26 cellular contexts compared by ENCODE assay signal in genomic region chr12:100489326-100489725, GRCh38. TPM values are rescaled to one million over a fixed set of nuclear protein-coding genes. Genes with fewer than 3 reads are reported as not detected.
"Had no signal": no experiment of that assay in that cellular context is flagged by ENCODE, and none has a peak within 500 bp of the region (broad histone marks: within the 10 kb centered on the region; RNA-seq: fewer than 3 reads in every experiment).

No MANE protein-coding gene starts in this region.

- ATAC-seq: activated CD4-positive, alpha-beta T cell treated with anti-CD3 and anti-CD28 coated beads for 36 hours; activated T-cell treated with anti-CD3 and anti-CD28 coated beads, Interleukin-2, amount 50 U/mL, for 72 hours; K562; T-cell had no signal

- H3K27me3 Mint-ChIP-seq: activated naive CD4-positive, alpha-beta T cell treated with anti-CD3 and anti-CD28 coated beads, Interleukin-2, amount 10 ng/mL, durations not matched to agents 7 days and 5 days had no signal

- H3K9me3 Mint-ChIP-seq: activated CD4-positive, alpha-beta memory T cell treated with anti-CD3 and anti-CD28 coated beads, Interleukin-2, amount 10 ng/mL, durations not matched to agents 7 days and 5 days; activated naive CD4-positive, alpha-beta T cell treated with anti-CD3 and anti-CD28 coated beads, Interleukin-2, amount 10 ng/mL, durations not matched to agents 7 days and 5 days; activated naive CD8-positive, alpha-beta T cell treated with anti-CD3 and anti-CD28 coated beads for 36 hours; activated T-cell treated with anti-CD3 and anti-CD28 coated beads, Interleukin-2, amount 50 U/mL, for 72 hours; activated T-helper 2 cell treated with anti-CD3 and anti-CD28 coated beads, Interferon-gamma antibody, Interleukin-2, Interleukin-4, amounts not matched to agents 10 μg/mL and 5 μg/mL and 100 μg/mL, durations not matched to agents 14 hours and 24 hours and 36 hours; T-cell had no signal

- H3K9me3 ChIP-seq: breast epithelium, Peyer's patch, SJSA1 had no signal

- H3K27ac Mint-ChIP-seq: activated CD4-positive, alpha-beta memory T cell treated with anti-CD3 and anti-CD28 coated beads, Interleukin-2, amount 10 ng/mL, durations not matched to agents 7 days and 5 days; activated CD4-positive, alpha-beta T cell treated with anti-CD3 and anti-CD28 coated beads for 36 hours; activated naive CD4-positive, alpha-beta T cell treated with anti-CD3 and anti-CD28 coated beads, Interleukin-2, amount 10 ng/mL, durations not matched to agents 7 days and 5 days; activated naive CD8-positive, alpha-beta T cell treated with anti-CD3 and anti-CD28 coated beads for 36 hours; activated T-cell treated with anti-CD3 and anti-CD28 coated beads, Interleukin-2, amount 50 U/mL, for 72 hours; activated T-helper 2 cell treated with anti-CD3 and anti-CD28 coated beads, Interferon-gamma antibody, Interleukin-2, Interleukin-4, amounts not matched to agents 10 μg/mL and 5 μg/mL and 100 μg/mL, durations not matched to agents 14 hours and 24 hours and 36 hours; T-cell had no signal

- H3K4me3 ChIP-seq: breast epithelium, K562, Peyer's patch, SJSA1 had no signal

- H3K4me3 Mint-ChIP-seq: activated CD4-positive, alpha-beta memory T cell treated with anti-CD3 and anti-CD28 coated beads, Interleukin-2, amount 10 ng/mL, durations not matched to agents 7 days and 5 days; activated CD4-positive, alpha-beta T cell treated with anti-CD3 and anti-CD28 coated beads for 36 hours; activated naive CD4-positive, alpha-beta T cell treated with anti-CD3 and anti-CD28 coated beads, Interleukin-2, amount 10 ng/mL, durations not matched to agents 7 days and 5 days; activated naive CD8-positive, alpha-beta T cell treated with anti-CD3 and anti-CD28 coated beads for 36 hours; activated T-cell treated with anti-CD3 and anti-CD28 coated beads, Interleukin-2, amount 50 U/mL, for 72 hours; T-cell had no signal

- DNase-seq: activated CD4-positive, alpha-beta memory T cell treated with anti-CD3 and anti-CD28 coated beads, Interleukin-2, amount 10 ng/mL, durations not matched to agents 7 days and 5 days; activated CD4-positive, alpha-beta T cell treated with anti-CD3 and anti-CD28 coated beads for 36 hours; activated CD4-positive, alpha-beta T cell treated with anti-CD3 and anti-CD28 coated beads, Interleukin-2, amount 50 U/mL, for 1 hour; activated CD8-positive, alpha-beta memory T cell treated with anti-CD3 and anti-CD28 coated beads, Interleukin-2, amount 50 U/mL, for 4 hours; activated gamma-delta T cell treated with Interleukin-2 at 50 U/mL for 16 hours; activated naive CD4-positive, alpha-beta T cell treated with anti-CD3 and anti-CD28 coated beads, Interleukin-2, amount 10 ng/mL, durations not matched to agents 7 days and 5 days; activated naive CD8-positive, alpha-beta T cell treated with anti-CD3 and anti-CD28 coated beads for 36 hours; activated T-cell treated with anti-CD3 and anti-CD28 coated beads, Interleukin-2, amount 50 U/mL, for 72 hours; aorta; Karpas-422; MM.1S; NCI-H1105 treated with DMSO at 0.1 percent for 48 hours; NCI-H1436 treated with DMSO at 0.1 percent for 48 hours; NCI-H187; NCI-H2081; Peyer's patch; Right ventricle myocardium superior; T-cell had no signal

- H3K27me3 ChIP-seq: breast epithelium, Peyer's patch, SJSA1 had no signal

- FAIRE-seq: K562 had no signal

- H3K36me3 Mint-ChIP-seq: activated naive CD4-positive, alpha-beta T cell treated with anti-CD3 and anti-CD28 coated beads, Interleukin-2, amount 10 ng/mL, durations not matched to agents 7 days and 5 days; activated naive CD8-positive, alpha-beta T cell treated with anti-CD3 and anti-CD28 coated beads for 36 hours; T-cell had no signal

- H3K27ac ChIP-seq: breast epithelium, RWPE1, SJSA1, VCaP had no signal

- H3K4me1 Mint-ChIP-seq: activated CD4-positive, alpha-beta memory T cell treated with anti-CD3 and anti-CD28 coated beads, Interleukin-2, amount 10 ng/mL, durations not matched to agents 7 days and 5 days; activated CD4-positive, alpha-beta T cell treated with anti-CD3 and anti-CD28 coated beads for 36 hours; activated naive CD4-positive, alpha-beta T cell treated with anti-CD3 and anti-CD28 coated beads, Interleukin-2, amount 10 ng/mL, durations not matched to agents 7 days and 5 days; activated naive CD8-positive, alpha-beta T cell treated with anti-CD3 and anti-CD28 coated beads for 36 hours; T-cell had no signal

- H3K4me1 ChIP-seq: breast epithelium had no signal

- H3K36me3 ChIP-seq: breast epithelium, SJSA1 had no signal

RNA-seq across cellular contexts. Expression of gene NR1H4, which starts 15.7 kb away (rescaled TPM):
- total RNA-seq: activated CD4-positive, alpha-beta memory T cell treated with anti-CD3 and anti-CD28 coated beads, Interleukin-2, amount 10 ng/mL, durations not matched to agents 7 days and 5 days; activated CD4-positive, alpha-beta T cell treated with anti-CD3 and anti-CD28 coated beads for 36 hours; activated CD8-positive, alpha-beta memory T cell treated with anti-CD3 and anti-CD28 coated beads for 36 hours; activated naive CD8-positive, alpha-beta T cell treated with anti-CD3 and anti-CD28 coated beads for 36 hours; activated T-cell treated with anti-CD3 and anti-CD28 coated beads, Interleukin-2, amount 50 U/mL, for 72 hours; activated T-helper 2 cell treated with anti-CD3 and anti-CD28 coated beads, Interferon-gamma antibody, Interleukin-2, Interleukin-4, amounts not matched to agents 10 μg/mL and 5 μg/mL and 100 μg/mL, durations not matched to agents 14 hours and 24 hours and 36 hours; aorta; K562; Right ventricle myocardium superior; T-cell; T-helper 2 cell treated with Interferon-gamma antibody and Interleukin-4, amounts not matched to agents 100 ng/mL and 5 ng/mL, for 36 hours had no signal
